1 cellular context compared by ENCODE assay signal in the genomic region with DNA sequence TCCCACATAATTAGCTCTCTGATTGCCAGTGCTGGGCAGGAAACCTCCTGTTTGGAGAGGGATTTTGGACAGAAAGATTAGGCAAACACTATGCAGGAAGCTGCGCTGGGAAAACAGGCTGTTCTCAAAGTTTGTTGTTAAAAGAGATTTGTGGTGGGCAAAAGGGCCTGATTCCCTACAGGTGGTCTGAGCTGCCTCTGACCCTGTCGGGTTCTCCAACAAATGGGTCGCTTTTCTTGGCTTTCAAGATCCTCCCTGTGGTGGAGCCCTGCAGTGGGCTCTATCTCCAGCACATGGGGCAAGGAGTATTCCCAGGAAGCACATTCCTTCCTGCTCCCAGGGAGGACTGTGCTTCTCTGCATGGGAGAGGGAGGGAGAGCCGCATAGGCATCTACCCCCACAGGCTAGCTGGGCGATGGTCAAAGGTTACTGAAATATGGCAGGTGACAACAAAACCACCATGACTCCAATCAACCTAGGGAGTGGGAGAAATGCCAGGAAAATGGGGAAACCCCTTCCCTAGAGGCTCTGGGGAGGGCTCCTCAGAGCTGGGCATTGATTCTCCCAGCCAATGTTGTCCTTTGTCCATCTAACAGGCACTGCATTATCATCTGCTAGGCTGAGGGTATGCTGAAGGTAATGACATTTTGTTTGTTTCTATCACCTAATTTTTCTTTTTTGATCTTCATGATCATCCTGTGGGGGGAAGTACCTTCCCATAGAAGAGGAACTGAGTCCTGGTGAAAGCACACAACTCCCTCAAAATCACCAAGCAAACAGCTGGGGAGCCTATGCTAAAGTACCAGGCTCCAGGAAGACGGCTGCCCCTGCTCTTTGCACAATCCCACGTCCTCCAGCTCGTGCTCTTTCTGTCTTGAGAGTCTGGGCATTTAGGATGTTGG.
TF ChIP-seq lines count a peak whose summit lies in the region.

No MANE protein-coding gene starts in this region.

TF ChIP-seq in HepG2, 621 proteins besides CTCF, POLR2A, EP300 and RAD21 (continued from another document and continues in another):
- TF ChIP-seq ZNF609 (CRISPR knock-in tag; IDR thresholded peaks at IDR 0.05; ENCODE audit: borderline replicate concordance) = peak; percentile 71; the same call in 1 of the 2 replicates
- no peak for TF ChIP-seq ZNF7 (CRISPR knock-in tag; IDR thresholded peaks at IDR 0.05)
- peak; percentile 90 for TF ChIP-seq TBX2 (CRISPR knock-in tag; IDR thresholded peaks at IDR 0.05; ENCODE audit: borderline replicate concordance)
- TF ChIP-seq TOE1 (CRISPR knock-in tag; IDR thresholded peaks at IDR 0.05) = no peak
- no peak for TF ChIP-seq ZNF781 (CRISPR knock-in tag; IDR thresholded peaks at IDR 0.05; ENCODE audit: borderline replicate concordance, not compliant biosample characterization)
- TF ChIP-seq ZNF431 (CRISPR knock-in tag; IDR thresholded peaks at IDR 0.05; ENCODE audit: borderline replicate concordance, low read depth) = no peak
- no peak for TF ChIP-seq SPEN (CRISPR knock-in tag; IDR thresholded peaks at IDR 0.05; ENCODE audit: low read depth)
- TF ChIP-seq GPN1 (CRISPR knock-in tag; IDR thresholded peaks at IDR 0.05; ENCODE audit: borderline replicate concordance) = no peak
- TF ChIP-seq KDM6A (CRISPR knock-in tag; IDR thresholded peaks at IDR 0.05; ENCODE audit: low read depth) = no peak
- TF ChIP-seq ZNF382 (CRISPR knock-in tag; IDR thresholded peaks at IDR 0.05; ENCODE audit: borderline replicate concordance) = no peak
- TF ChIP-seq, protein P1, sequence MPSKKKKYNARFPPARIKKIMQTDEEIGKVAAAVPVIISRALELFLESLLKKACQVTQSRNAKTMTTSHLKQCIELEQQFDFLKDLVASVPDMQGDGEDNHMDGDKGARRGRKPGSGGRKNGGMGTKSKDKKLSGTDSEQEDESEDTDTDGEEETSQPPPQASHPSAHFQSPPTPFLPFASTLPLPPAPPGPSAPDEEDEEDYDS (CRISPR knock-in tag; IDR thresholded peaks at IDR 0.05) = no peak
- TF ChIP-seq TIGD3 (CRISPR knock-in tag; IDR thresholded peaks at IDR 0.05; ENCODE audit: borderline replicate concordance) = no peak
- TF ChIP-seq PPARG (CRISPR knock-in tag; conservative IDR thresholded peaks at IDR 0.05) = peak; percentile 61; the same call in 1 of the 2 replicates
- no peak for TF ChIP-seq TMF1 (CRISPR knock-in tag; IDR thresholded peaks at IDR 0.05; ENCODE audit: low read depth)
- peak; percentile 63; the same call in 1 of the 2 replicates for TF ChIP-seq ZNF350 (CRISPR knock-in tag; IDR thresholded peaks at IDR 0.05; ENCODE audit: borderline replicate concordance, low read depth)
- TF ChIP-seq ETS1 (CRISPR knock-in tag; IDR thresholded peaks at IDR 0.05) = no peak
- TF ChIP-seq NFAT5 (CRISPR knock-in tag; IDR thresholded peaks at IDR 0.05) = no peak
- TF ChIP-seq ZNF772 (CRISPR knock-in tag; IDR thresholded peaks at IDR 0.05) = peak; percentile 31; the same call in 1 of the 2 replicates
- TF ChIP-seq KDM3A (CRISPR knock-in tag; IDR thresholded peaks at IDR 0.05; ENCODE audit: low read depth) = no peak
- TF ChIP-seq ZNF296 (CRISPR knock-in tag; conservative IDR thresholded peaks at IDR 0.05) = no peak
- TF ChIP-seq NPAS2 (CRISPR knock-in tag; IDR thresholded peaks at IDR 0.05; ENCODE audit: borderline replicate concordance) = no peak
- TF ChIP-seq, protein P2, sequence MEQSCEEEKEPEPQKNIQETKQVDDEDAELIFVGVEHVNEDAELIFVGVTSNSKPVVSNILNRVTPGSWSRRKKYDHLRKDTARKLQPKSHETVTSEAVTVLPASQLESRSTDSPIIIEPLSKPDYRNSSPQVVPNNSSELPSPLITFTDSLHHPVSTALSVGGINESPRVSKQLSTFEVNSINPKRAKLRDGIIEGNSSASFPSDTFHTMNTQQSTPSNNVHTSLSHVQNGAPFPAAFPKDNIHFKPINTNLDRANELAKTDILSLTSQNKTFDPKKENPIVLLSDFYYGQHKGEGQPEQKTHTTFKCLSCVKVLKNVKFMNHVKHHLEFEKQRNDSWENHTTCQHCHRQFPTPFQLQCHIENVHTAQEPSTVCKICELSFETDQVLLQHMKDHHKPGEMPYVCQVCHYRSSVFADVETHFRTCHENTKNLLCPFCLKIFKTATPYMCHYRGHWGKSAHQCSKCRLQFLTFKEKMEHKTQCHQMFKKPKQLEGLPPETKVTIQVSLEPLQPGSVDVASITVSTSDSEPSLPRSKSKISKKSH (CRISPR knock-in tag; IDR thresholded peaks at IDR 0.05; ENCODE audit: borderline replicate concordance) = no peak
- no peak for TF ChIP-seq ZNF224 (CRISPR knock-in tag; IDR thresholded peaks at IDR 0.05)
- TF ChIP-seq POLR2AphosphoS5 (IDR thresholded peaks at IDR 0.05; ENCODE audit: low read depth, low read length) = no peak
- 0 out of 2 replicates have a peak, but pooled peaks have one; percentile 52 for TF ChIP-seq NFKBIZ (CRISPR knock-in tag; IDR thresholded peaks at IDR 0.05)
- no peak for TF ChIP-seq THAP11 (CRISPR knock-in tag; IDR thresholded peaks at IDR 0.05)
- TF ChIP-seq, protein P3, sequence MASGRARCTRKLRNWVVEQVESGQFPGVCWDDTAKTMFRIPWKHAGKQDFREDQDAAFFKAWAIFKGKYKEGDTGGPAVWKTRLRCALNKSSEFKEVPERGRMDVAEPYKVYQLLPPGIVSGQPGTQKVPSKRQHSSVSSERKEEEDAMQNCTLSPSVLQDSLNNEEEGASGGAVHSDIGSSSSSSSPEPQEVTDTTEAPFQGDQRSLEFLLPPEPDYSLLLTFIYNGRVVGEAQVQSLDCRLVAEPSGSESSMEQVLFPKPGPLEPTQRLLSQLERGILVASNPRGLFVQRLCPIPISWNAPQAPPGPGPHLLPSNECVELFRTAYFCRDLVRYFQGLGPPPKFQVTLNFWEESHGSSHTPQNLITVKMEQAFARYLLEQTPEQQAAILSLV (CRISPR knock-in tag; IDR thresholded peaks at IDR 0.05; ENCODE audit: borderline replicate concordance) = no peak
- no peak for TF ChIP-seq BHLHE40 (IDR thresholded peaks at IDR 0.05; ENCODE audit: low read length)
- TF ChIP-seq, protein P4, sequence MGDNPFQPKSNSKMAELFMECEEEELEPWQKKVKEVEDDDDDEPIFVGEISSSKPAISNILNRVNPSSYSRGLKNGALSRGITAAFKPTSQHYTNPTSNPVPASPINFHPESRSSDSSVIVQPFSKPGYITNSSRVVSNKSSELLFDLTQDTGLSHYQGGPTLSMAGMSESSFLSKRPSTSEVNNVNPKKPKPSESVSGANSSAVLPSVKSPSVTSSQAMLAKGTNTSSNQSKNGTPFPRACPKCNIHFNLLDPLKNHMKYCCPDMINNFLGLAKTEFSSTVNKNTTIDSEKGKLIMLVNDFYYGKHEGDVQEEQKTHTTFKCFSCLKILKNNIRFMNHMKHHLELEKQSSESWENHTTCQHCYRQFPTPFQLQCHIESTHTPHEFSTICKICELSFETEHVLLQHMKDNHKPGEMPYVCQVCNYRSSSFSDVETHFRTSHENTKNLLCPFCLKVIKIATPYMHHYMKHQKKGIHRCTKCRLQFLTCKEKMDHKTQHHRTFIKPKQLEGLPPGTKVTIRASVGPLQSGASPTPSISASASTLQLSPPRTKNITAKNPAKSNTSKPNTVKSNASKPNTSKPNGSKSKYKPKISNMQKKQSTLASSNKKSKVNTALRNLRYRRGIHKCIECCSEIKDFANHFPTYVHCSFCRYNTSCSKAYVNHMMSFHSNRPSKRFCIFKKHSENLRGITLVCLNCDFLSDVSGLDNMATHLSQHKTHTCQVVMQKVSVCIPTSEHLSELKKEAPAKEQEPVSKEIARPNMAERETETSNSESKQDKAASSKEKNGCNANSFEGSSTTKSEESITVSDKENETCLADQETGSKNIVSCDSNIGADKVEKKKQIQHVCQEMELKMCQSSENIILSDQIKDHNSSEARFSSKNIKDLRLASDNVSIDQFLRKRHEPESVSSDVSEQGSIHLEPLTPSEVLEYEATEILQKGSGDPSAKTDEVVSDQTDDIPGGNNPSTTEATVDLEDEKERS (CRISPR knock-in tag; IDR thresholded peaks at IDR 0.05) = peak; percentile 65; the same call in 1 of the 2 replicates
- no peak for TF ChIP-seq ATRX (CRISPR knock-in tag; IDR thresholded peaks at IDR 0.05; ENCODE audit: borderline replicate concordance)
- TF ChIP-seq ZNF749 (CRISPR knock-in tag; IDR thresholded peaks at IDR 0.05; ENCODE audit: borderline replicate concordance) = no peak
- TF ChIP-seq MED8 (CRISPR knock-in tag; IDR thresholded peaks at IDR 0.05; ENCODE audit: insufficient replicate concordance) = no peak
- TF ChIP-seq SOX6 (IDR thresholded peaks at IDR 0.05) = no peak
- 0 out of 2 replicates have a peak, but pooled peaks have one; percentile 42 for TF ChIP-seq SOX6 (CRISPR knock-in tag; IDR thresholded peaks at IDR 0.05)
- TF ChIP-seq, protein P5, sequence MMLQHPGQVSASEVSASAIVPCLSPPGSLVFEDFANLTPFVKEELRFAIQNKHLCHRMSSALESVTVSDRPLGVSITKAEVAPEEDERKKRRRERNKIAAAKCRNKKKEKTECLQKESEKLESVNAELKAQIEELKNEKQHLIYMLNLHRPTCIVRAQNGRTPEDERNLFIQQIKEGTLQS (CRISPR knock-in tag; IDR thresholded peaks at IDR 0.05) = no peak
- no peak for TF ChIP-seq BCL6 (CRISPR knock-in tag; IDR thresholded peaks at IDR 0.05)
